8 cellular contexts compared by ENCODE assay signal in the genomic region with DNA sequence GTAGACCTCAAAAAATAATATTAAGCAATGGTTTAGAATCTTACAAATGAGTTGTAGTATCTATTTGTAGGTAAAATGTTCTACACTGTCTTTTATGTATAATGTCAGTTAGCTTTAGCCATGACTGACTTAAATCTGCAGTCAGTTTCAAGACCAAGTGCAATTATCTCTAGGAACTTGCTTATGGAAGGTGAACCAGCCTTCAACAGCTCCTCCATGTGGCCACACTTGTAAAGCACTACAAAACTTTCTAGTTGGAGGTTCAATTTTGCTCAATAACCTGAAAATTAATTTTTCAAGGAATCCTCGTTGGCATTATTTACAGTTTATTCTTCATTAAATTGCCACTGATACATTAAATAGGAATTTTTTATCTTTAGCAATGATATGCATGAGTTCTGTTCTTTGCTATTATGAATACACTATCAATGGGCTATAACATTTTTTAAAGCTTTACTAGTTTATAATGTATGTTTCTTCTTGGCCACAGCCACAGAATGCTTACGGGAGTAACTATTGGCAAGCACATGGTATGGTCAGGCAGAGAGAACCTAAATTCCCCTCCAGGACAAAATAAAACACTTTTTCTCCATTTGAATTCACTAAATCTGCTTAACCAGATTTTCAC.
A peak's percentile ranks its signal among the peaks of the same experiment; 100 is the strongest.
DNase-seq lines count a peak whose midpoint lies in the region; ATAC-seq and TF ChIP-seq lines count a peak whose summit lies in the region.

No MANE protein-coding gene starts in this region.

- ATAC-seq in Panc1 (no peak), foreskin keratinocyte (peak; percentile 38), GM21723 (IDR thresholded peaks at IDR 0.05; ENCODE audit: unreplicated experiment) (no peak), GM19324 (IDR thresholded peaks at IDR 0.05; ENCODE audit: low FRiP score, unreplicated experiment) (no peak)

- H3K9me3 ChIP-seq in HAP-1 (no peaks in the 10 kb centered on the region), Panc1 (ENCODE audit: control insufficient read depth, insufficient read depth, low read depth, low read length) (no peaks in the 10 kb centered on the region), transverse colon (no peaks in the 10 kb centered on the region)

- WGBS in transverse colon (ENCODE audit: low coverage in 1 of 2), 2 donors: 33 to 61% methylated on average over 2 of the region's 2 CpGs

- DNase-seq in DMS53 (lab: John Stamatoyannopoulos, UW) (peak; percentile 60), HAP-1 (ENCODE audit: low spot score in 2 of 2) (peak; percentile 28 to 35), Panc1 (ENCODE audit: low read depth, low spot score) (peak; percentile 1), foreskin keratinocyte (peak in 1 of 2 donors; percentile 12), transverse colon (peak; percentile 19)
- DNase-seq in activated effector memory CD4-positive, alpha-beta T cell treated with Interleukin-2 at 50 U/mL for 16 hours: no peak

- H3K4me1 ChIP-seq in HAP-1 (no peaks in the 10 kb centered on the region), Panc1 (ENCODE audit: control insufficient read depth, insufficient read depth, low read length) (no peaks in the 10 kb centered on the region), foreskin keratinocyte (no peaks in the 10 kb centered on the region), transverse colon (peaks cover 0 to 10% (median 0%) of the 10 kb centered on the region in 4 donors)

- CTCF ChIA-PET in Panc1 (lab: Charles Lee): interaction anchor here (0.8 kb wide), 1 partner anchor 73 kb away, joined by 3 read pairs; no protein-coding TSS in a partner anchor

- H3K27ac ChIP-seq in Panc1 (ENCODE audit: low read length) (no peak overlapping the region), foreskin keratinocyte (no peak overlapping the region), transverse colon (no peak overlapping the region)

- POLR2A ChIA-PET in Panc1 (lab: Charles Lee): no interaction called here

- TF ChIP-seq CTCF in Panc1 (IDR thresholded peaks at IDR 0.05): peak; percentile 56; the same call in 1 of the 2 replicates
- TF ChIP-seq CTCF in foreskin keratinocyte (conservative IDR thresholded peaks at IDR 0.05): peak; percentile 66
- TF ChIP-seq CTCF in transverse colon (IDR thresholded peaks at IDR 0.05): peak; percentile 42 to 52 (median 51)

- BruUV-seq in Panc1 (replicated peaks; lab: Mats Ljungman, UMichigan): no TSS peak

- H3K36me3 ChIP-seq in HAP-1 (replicated peaks) (no peaks in the 10 kb centered on the region), Panc1 (ENCODE audit: control insufficient read depth, insufficient read depth, low read length) (no peaks in the 10 kb centered on the region), transverse colon (no peaks in the 10 kb centered on the region)

- in situ Hi-C loops in HAP-1 (cut with MboI; ENCODE audit: low sequenced_read_pairs): no loop called here
- in situ Hi-C loops in Panc1 (cut with HindIII; ENCODE audit: low pct_unique_long_range_greater_than_20kb, low sequenced_read_pairs): no loop called here
- in situ Hi-C loops in transverse colon (cut with MboI; ENCODE audit: low pct_ligation_motif_present in 1 of 4, low pct_unique_long_range_greater_than_20kb in 1 of 4, low sequenced_read_pairs in 3 of 4): loop anchor here in 2 of 4 donors (10.0 to 25.0 kb wide), 2 partner anchors 323 to 325 kb away; no protein-coding TSS in a partner anchor

- intact Hi-C loops in Panc1 (cut with micrococcal nuclease; ENCODE audit: unreplicated experiment) (loop anchor here (10.0 kb wide), 1 partner anchor 323 kb away; no protein-coding TSS in a partner anchor), transverse colon (cut with DNase I; ENCODE audit: low total_unique reads) (no loop called here)

- no peak for TF ChIP-seq POLR2A in transverse colon (IDR thresholded peaks at IDR 0.05)

- TF ChIP-seq EP300 in transverse colon (IDR thresholded peaks at IDR 0.05; ENCODE audit: low read depth): no peak

- no peak overlapping the region for H3K4me3 ChIP-seq in HAP-1
- H3K4me3 ChIP-seq in Panc1 (ENCODE audit: low read depth in 2 of 2, low read length in 2 of 2): no peak overlapping the region
- no peak overlapping the region for H3K4me3 ChIP-seq in transverse colon

- H3K27me3 ChIP-seq in HAP-1 (ENCODE audit: low read depth) (no peaks in the 10 kb centered on the region), Panc1 (ENCODE audit: control insufficient read depth, insufficient read depth, low read length) (no peaks in the 10 kb centered on the region), foreskin keratinocyte (peaks cover 2% of the 10 kb centered on the region), transverse colon (no peaks in the 10 kb centered on the region)
